16 cellular contexts compared by ENCODE assay signal in the genomic region with DNA sequence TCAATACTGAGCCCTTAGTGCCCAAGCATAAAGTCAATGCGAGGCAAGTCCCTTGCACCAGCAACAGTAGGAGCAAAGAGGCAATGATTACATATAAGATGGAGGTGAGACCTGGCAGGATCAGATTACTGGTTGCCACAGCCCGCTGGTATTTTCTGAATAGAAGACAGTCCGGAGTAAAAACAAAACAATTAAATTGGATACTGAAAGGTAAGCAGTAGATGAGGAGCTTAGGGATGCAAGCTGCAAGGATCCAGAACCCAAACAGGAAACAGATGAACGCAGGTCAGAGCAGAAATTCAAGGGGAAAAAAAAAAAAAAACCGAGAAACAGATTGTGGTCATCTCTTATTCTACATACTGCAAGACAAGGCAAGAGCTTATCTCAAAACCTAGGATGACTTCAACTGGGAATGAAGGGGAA.
DNase-seq lines count a peak whose midpoint lies in the region; ATAC-seq, FAIRE-seq and TF ChIP-seq lines count a peak whose summit lies in the region.
"Had no signal": no experiment of that assay in that cellular context is flagged by ENCODE, and none has a peak within 500 bp of the region (broad histone marks: within the 10 kb centered on the region; RNA-seq: fewer than 3 reads in every experiment).

No MANE protein-coding gene starts in this region.

- no peak overlapping the region for H3K9ac ChIP-seq in BLaER1 treated with 17β-estradiol and CSF1 and Interleukin-3, amounts not matched to agents 10 nM and 100 nM
- no peak overlapping the region for H3K9ac ChIP-seq in endodermal cell (ENCODE audit: extremely low read depth, low read length, poor library complexity, severe bottlenecking)

- H3K27me3 ChIP-seq in BLaER1 treated with 17β-estradiol and CSF1 and Interleukin-3, amounts not matched to agents 10 nM and 100 nM = no peaks in the 10 kb centered on the region
- H3K27me3 ChIP-seq in endodermal cell (ENCODE audit: control insufficient read depth, insufficient read depth, low read length, poor library complexity, severe bottlenecking) = no peaks in the 10 kb centered on the region
- H3K27me3 ChIP-seq: colonic mucosa, gastroesophageal sphincter, SJCRH30 had no signal

- no peaks in the 10 kb centered on the region for H3K9me3 Mint-ChIP-seq in endodermal cell
- H3K9me3 Mint-ChIP-seq: activated CD4-positive, alpha-beta memory T cell treated with anti-CD3 and anti-CD28 coated beads for 36 hours had no signal

- no peak overlapping the region for H3K27ac ChIP-seq in BLaER1 treated with 17β-estradiol and CSF1 and Interleukin-3, amounts not matched to agents 10 nM and 100 nM
- H3K27ac ChIP-seq in endodermal cell (ENCODE audit: low read depth, low read length) = no peak overlapping the region
- H3K27ac ChIP-seq: colonic mucosa, gastroesophageal sphincter, SJCRH30 had no signal

- H4K20me1 ChIP-seq in BLaER1 treated with 17β-estradiol and CSF1 and Interleukin-3, amounts not matched to agents 10 nM and 100 nM = peaks cover 94 to 100% (median 100%) of the 10 kb centered on the region in 11 experiments

- H3K4me3 Mint-ChIP-seq in endodermal cell = no peak overlapping the region
- H3K4me3 Mint-ChIP-seq: activated CD4-positive, alpha-beta memory T cell treated with anti-CD3 and anti-CD28 coated beads for 36 hours had no signal

- no peaks in the 10 kb centered on the region for H3K9me3 ChIP-seq in BLaER1 treated with 17β-estradiol and CSF1 and Interleukin-3, amounts not matched to agents 10 nM and 100 nM (replicated peaks in 1 of 11)
- no peaks in the 10 kb centered on the region for H3K9me3 ChIP-seq in endodermal cell (ENCODE audit: control insufficient read depth, low read length)
- H3K9me3 ChIP-seq: colonic mucosa, gastroesophageal sphincter, SJCRH30 had no signal

- peak overlapping the region in 8 of 11 experiments; percentile 7 to 37 (median 28); a peak in 9 of 22 replicates for H3K4me2 ChIP-seq in BLaER1 treated with 17β-estradiol and CSF1 and Interleukin-3, amounts not matched to agents 10 nM and 100 nM

- H3K4me1 Mint-ChIP-seq in endodermal cell = peaks cover 63% of the 10 kb centered on the region

- no peak for DNase-seq in GM12892 (ENCODE audit: insufficient read length)
- DNase-seq in NCI-H510A treated with DMSO at 0.1 percent for 48 hours (lab: John Stamatoyannopoulos, UW) = peak; percentile 95
- peak; percentile 55 for DNase-seq in endodermal cell
- DNase-seq in islet precursor cell = no peak
- DNase-seq in activated effector memory CD4-positive, alpha-beta T cell treated with anti-CD3 and anti-CD28 coated beads, Interleukin-2, amount 50 U/mL, for 16 hours = no peak
- DNase-seq: activated CD4-positive, alpha-beta memory T cell treated with anti-CD3 and anti-CD28 coated beads for 36 hours; amygdala; colonic mucosa; Karpas-422; NCI-H1694; retina; SJCRH30 had no signal

- TF ChIP-seq POLR2A in GM12892 (IDR thresholded peaks at IDR 0.05; ENCODE audit: low read depth, low read length) = no peak

- no peak for TF ChIP-seq CTCF in endodermal cell (conservative IDR thresholded peaks at IDR 0.05)

- no peak overlapping the region for H3K4me3 ChIP-seq in BLaER1 treated with 17β-estradiol and CSF1 and Interleukin-3, amounts not matched to agents 10 nM and 100 nM
- H3K4me3 ChIP-seq in endodermal cell (ENCODE audit: low read length) = peak overlapping the region; percentile 1
- H3K4me3 ChIP-seq: colonic mucosa, gastroesophageal sphincter, SJCRH30 had no signal

- H3K36me3 Mint-ChIP-seq in endodermal cell (ENCODE audit: low read depth) = no peaks in the 10 kb centered on the region
- H3K36me3 Mint-ChIP-seq: activated CD4-positive, alpha-beta memory T cell treated with anti-CD3 and anti-CD28 coated beads for 36 hours had no signal

- H3K27ac Mint-ChIP-seq in endodermal cell = peak overlapping the region; percentile 81
- H3K27ac Mint-ChIP-seq: activated CD4-positive, alpha-beta memory T cell treated with anti-CD3 and anti-CD28 coated beads for 36 hours had no signal

- no peaks in the 10 kb centered on the region for H3K27me3 Mint-ChIP-seq in endodermal cell (ENCODE audit: insufficient read depth)
- H3K27me3 Mint-ChIP-seq: activated CD4-positive, alpha-beta memory T cell treated with anti-CD3 and anti-CD28 coated beads for 36 hours had no signal

- H3K36me3 ChIP-seq in BLaER1 treated with 17β-estradiol and CSF1 and Interleukin-3, amounts not matched to agents 10 nM and 100 nM = peaks cover 0 to 8% (median 0%) of the 10 kb centered on the region in 11 experiments; a peak in 3 of 22 replicates
- H3K36me3 ChIP-seq in endodermal cell (ENCODE audit: control insufficient read depth, insufficient read depth, low read length) = no peaks in the 10 kb centered on the region
- H3K36me3 ChIP-seq: colonic mucosa, gastroesophageal sphincter, SJCRH30 had no signal

- WGBS in endodermal cell (ENCODE audit: insufficient coverage in 1 of 2, insufficient read length in 1 of 2), 2 experiments = 50 to 65% methylated on average over 5 of the region's 5 CpGs

- peaks cover 51 to 79% (median 62%) of the 10 kb centered on the region in 10 experiments for H3K4me1 ChIP-seq in BLaER1 treated with 17β-estradiol and CSF1 and Interleukin-3, amounts not matched to agents 10 nM and 100 nM
- H3K4me1 ChIP-seq in endodermal cell (ENCODE audit: control insufficient read depth, insufficient read depth, low read length) = peaks cover 28% of the 10 kb centered on the region
- H3K4me1 ChIP-seq: colonic mucosa had no signal

- ATAC-seq in HG03354 (IDR thresholded peaks at IDR 0.05; ENCODE audit: poor library complexity, severe bottlenecking, unreplicated experiment) (no peak), GM18520 (IDR thresholded peaks at IDR 0.05; ENCODE audit: unreplicated experiment) (no peak)
- ATAC-seq: gastroesophageal sphincter had no signal

- peak; percentile 9 for FAIRE-seq in GM12892 (lab: Jason Lieb, UNC)

Comparison
In these comparisons a context has a peak if more than half of its experiments do, and no peak if none do; other contexts are left out.
1. DNase-seq: peak in NCI-H510A treated with DMSO at 0.1 percent for 48 hours (single experiment) and endodermal cell (single experiment); none in GM12892 (single experiment), islet precursor cell (single experiment) and activated effector memory CD4-positive, alpha-beta T cell treated with anti-CD3 and anti-CD28 coated beads, Interleukin-2, amount 50 U/mL, for 16 hours (single experiment).